Comparison of ENCODE assay signal across 11 cellular contexts in the genomic region with DNA sequence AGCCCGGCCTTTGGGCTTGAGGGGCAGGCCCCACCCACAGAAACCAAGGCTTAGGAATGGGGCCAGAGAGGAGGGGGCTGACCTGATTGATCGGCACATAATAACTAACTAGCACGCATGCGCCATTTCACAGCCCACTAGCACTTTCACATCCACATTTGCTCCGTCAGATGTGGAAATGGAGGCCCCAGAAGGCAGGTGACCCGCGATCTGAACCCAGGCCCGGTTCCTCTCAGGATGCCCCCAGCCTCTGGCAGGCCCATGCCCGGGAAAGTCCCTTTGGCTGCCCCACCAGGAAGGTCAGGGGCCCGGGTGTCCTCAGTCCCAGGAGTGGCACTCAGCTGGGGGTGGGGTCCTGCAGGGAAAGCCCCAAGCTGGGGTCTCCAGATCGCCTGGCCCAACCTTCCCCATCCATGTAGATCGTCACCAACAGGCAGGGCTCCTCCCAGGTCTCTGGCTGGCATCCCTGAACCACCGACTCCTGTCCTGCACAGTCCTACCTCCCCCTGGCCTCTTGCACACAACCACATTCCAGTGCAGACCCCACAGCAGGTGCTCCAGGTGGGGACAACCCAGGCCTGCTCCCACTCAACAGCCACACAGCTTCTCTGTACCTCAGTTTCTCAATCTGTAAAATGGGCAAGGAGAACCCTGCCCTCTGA. TPM values are rescaled to one million over a fixed set of nuclear protein-coding genes. Genes with fewer than 3 reads are reported as not detected.
DNase-seq lines count a peak whose midpoint lies in the region; ATAC-seq lines count a peak whose summit lies in the region.
"Had no signal": no experiment of that assay in that cellular context is flagged by ENCODE, and none has a peak within 500 bp of the region (broad histone marks: within the 10 kb centered on the region; RNA-seq: fewer than 3 reads in every experiment).

No MANE protein-coding gene starts in this region.

- no peaks in the 10 kb centered on the region for H3K27me3 ChIP-seq in skeletal muscle satellite cell (ENCODE audit: control insufficient read depth, insufficient read depth, low read length)

- no peaks in the 10 kb centered on the region for H3K36me3 ChIP-seq in skeletal muscle satellite cell (ENCODE audit: insufficient read depth, low read length)

- H3K4me3 ChIP-seq in skeletal muscle satellite cell (ENCODE audit: low read length), result no peak overlapping the region

- peaks cover 20% of the 10 kb centered on the region for H3K4me1 ChIP-seq in skeletal muscle satellite cell (ENCODE audit: control insufficient read depth, insufficient read depth, low read length)

- ATAC-seq in HG02798 (IDR thresholded peaks at IDR 0.05; ENCODE audit: poor library complexity, unreplicated experiment), result peak; percentile 48

- peak; percentile 85 for DNase-seq in GM19238 (ENCODE audit: insufficient read length, low spot score)
- DNase-seq in RPMI8226, result peak; percentile 30
- DNase-seq in NCI-H1048 (lab: John Stamatoyannopoulos, UW), result no peak
- DNase-seq in NCI-H146 (lab: John Stamatoyannopoulos, UW), result no peak
- no peak for DNase-seq in DMS79 (lab: John Stamatoyannopoulos, UW)
- DNase-seq: activated CD4-positive, alpha-beta T cell treated with anti-CD3 and anti-CD28 coated beads for 1 hour; kidney glomerular epithelial cell; NCI-H2171 treated with DMSO at 0.1 percent for 48 hours; stimulated activated CD4-positive, alpha-beta T cell treated with anti-CD3 and anti-CD28 coated beads, Interleukin-1b, Interleukin-23, amount 100 ng/mL, for 48 hours had no signal

- H3K9ac ChIP-seq in skeletal muscle satellite cell (ENCODE audit: low read depth, low read length), result no peak overlapping the region

- H3K4me2 ChIP-seq in skeletal muscle satellite cell (ENCODE audit: low read length), result peak overlapping the region; percentile 12

- H3K9me3 ChIP-seq in skeletal muscle satellite cell (replicated peaks; ENCODE audit: low read length), result no peaks in the 10 kb centered on the region

RNA-seq across cellular contexts. Expression of a gene that starts 46.7 kb away (rescaled TPM):
- 10.9 and 12.9 TPM in 2 replicates for total RNA-seq in skeletal muscle satellite cell (2012; rRNA removed)

Comparison
In these comparisons a context has a peak if more than half of its experiments do, and no peak if none do; other contexts are left out.
1. DNase-seq: peak in GM19238 (single experiment) and RPMI8226 (single experiment); none in NCI-H1048 (single experiment), NCI-H146 (single experiment) and DMS79 (single experiment).